1 cellular context compared by ENCODE assay signal in the genomic region with DNA sequence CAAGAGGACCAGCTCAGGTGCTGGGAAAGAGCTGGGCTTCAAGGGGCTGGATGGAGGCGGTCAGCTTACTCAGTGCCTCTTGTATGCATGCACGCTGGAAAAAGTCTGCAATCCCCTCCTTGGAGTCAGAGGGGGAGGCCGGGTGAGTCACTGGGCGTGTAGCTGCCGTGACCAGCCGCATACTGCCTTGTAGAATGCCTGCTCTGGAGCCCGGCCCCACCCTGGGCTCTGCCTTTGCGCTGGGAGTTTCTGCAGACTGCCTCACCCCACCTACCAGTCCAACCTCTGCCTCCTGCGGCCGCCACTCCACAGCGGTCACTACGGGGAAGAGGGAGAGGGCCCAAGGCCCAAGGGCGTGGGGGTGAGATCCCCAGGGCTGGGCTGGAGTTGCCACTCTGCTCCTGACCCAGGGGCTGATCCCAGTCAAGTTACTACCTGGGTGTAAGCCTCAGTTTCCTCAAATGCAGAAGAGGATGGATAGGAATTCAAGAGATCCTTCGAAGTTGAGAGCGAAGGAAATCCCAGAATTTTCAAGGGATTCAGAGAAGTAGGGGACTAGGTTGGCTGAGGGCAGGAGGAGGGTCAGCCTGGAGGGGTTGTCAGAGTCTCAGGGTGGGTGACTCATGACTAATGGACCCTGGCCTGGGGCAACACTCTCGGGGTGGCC.
TF ChIP-seq lines count a peak whose summit lies in the region.

No MANE protein-coding gene starts in this region.

TF ChIP-seq in HEK293, 187 proteins besides CTCF, POLR2A, EP300 and RAD21 (continued from another document):
- TF ChIP-seq, protein P1, sequence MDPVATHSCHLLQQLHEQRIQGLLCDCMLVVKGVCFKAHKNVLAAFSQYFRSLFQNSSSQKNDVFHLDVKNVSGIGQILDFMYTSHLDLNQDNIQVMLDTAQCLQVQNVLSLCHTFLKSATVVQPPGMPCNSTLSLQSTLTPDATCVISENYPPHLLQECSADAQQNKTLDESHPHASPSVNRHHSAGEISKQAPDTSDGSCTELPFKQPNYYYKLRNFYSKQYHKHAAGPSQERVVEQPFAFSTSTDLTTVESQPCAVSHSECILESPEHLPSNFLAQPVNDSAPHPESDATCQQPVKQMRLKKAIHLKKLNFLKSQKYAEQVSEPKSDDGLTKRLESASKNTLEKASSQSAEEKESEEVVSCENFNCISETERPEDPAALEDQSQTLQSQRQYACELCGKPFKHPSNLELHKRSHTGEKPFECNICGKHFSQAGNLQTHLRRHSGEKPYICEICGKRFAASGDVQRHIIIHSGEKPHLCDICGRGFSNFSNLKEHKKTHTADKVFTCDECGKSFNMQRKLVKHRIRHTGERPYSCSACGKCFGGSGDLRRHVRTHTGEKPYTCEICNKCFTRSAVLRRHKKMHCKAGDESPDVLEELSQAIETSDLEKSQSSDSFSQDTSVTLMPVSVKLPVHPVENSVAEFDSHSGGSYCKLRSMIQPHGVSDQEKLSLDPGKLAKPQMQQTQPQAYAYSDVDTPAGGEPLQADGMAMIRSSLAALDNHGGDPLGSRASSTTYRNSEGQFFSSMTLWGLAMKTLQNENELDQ (tag by site-specific recombination; IDR thresholded peaks at IDR 0.05; ENCODE audit: low read depth): no peak
- TF ChIP-seq KLF1 (tag by site-specific recombination; IDR thresholded peaks at IDR 0.05) (peak; percentile 52), ZNF670 (tag by site-specific recombination; IDR thresholded peaks at IDR 0.05; ENCODE audit: low read depth) (no peak)
